Comparison of ENCODE assay signal across 20 cellular contexts in the genomic region with DNA sequence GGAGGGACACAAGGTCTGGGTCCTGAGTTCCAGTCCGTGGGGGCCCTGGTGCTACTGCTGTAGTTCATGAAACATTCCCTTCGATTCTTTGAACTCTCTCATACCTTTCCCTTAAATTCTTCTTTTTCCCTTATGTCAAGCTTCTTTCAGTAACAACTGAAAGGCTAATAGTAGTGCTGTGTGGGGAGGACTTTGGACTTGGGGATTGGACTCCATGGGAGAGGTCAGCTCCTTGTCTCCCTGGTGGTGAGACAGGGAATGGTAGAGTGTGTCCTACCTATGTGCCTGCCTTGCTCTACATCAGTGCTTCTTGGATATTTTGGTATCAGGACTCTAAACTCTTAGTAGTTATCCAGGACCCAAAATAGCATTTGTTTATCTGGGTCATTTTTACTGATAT.
DNase-seq lines count a peak whose midpoint lies in the region; ATAC-seq, FAIRE-seq and TF ChIP-seq lines count a peak whose summit lies in the region.
"Had no signal": no experiment of that assay in that cellular context is flagged by ENCODE, and none has a peak within 500 bp of the region (broad histone marks: within the 10 kb centered on the region; RNA-seq: fewer than 3 reads in every experiment).

No MANE protein-coding gene starts in this region.

- no peaks in the 10 kb centered on the region for H3K9me2 ChIP-seq in hepatocyte (replicated peaks; ENCODE audit: insufficient read depth)

- H3K9ac ChIP-seq in BLaER1 treated with 17β-estradiol and CSF1 and Interleukin-3, amounts not matched to agents 10 nM and 100 nM, result no peak overlapping the region
- no peak overlapping the region for H3K9ac ChIP-seq in mesendoderm (ENCODE audit: low read length)

- 0 out of 22 replicates have a peak, but pooled peaks cover 0 to 3% (median 0%) of the 10 kb centered on the region in 11 experiments for H3K9me3 ChIP-seq in BLaER1 treated with 17β-estradiol and CSF1 and Interleukin-3, amounts not matched to agents 10 nM and 100 nM (replicated peaks in 1 of 11)
- H3K9me3 ChIP-seq in hepatocyte (ENCODE audit: low read depth), result no peaks in the 10 kb centered on the region
- H3K9me3 ChIP-seq in naive thymus-derived CD4-positive, alpha-beta T cell (ENCODE audit: control insufficient read depth in 2 of 3, low read length in 3 of 3), result no peaks in the 10 kb centered on the region
- H3K9me3 ChIP-seq: Peyer's patch had no signal

- H3K4me3 Mint-ChIP-seq in naive thymus-derived CD4-positive, alpha-beta T cell, result no peak overlapping the region
- H3K4me3 Mint-ChIP-seq: HFFc6 had no signal

- H3K56ac ChIP-seq in mesendoderm (ENCODE audit: low read length), result no peak overlapping the region

- FAIRE-seq in D721Med (lab: Jason Lieb, UNC), result no peak
- FAIRE-seq: GM12892, GM19239 had no signal

- peaks cover 0 to 17% (median 12%) of the 10 kb centered on the region in 10 experiments; a peak in 16 of 20 replicates for H3K4me1 ChIP-seq in BLaER1 treated with 17β-estradiol and CSF1 and Interleukin-3, amounts not matched to agents 10 nM and 100 nM
- H3K4me1 ChIP-seq in hepatocyte (ENCODE audit: insufficient read depth), result no peaks in the 10 kb centered on the region
- no peaks in the 10 kb centered on the region for H3K4me1 ChIP-seq in mesendoderm (ENCODE audit: control insufficient read depth, low read depth, low read length)
- no peaks in the 10 kb centered on the region for H3K4me1 ChIP-seq in naive thymus-derived CD4-positive, alpha-beta T cell (ENCODE audit: control insufficient read depth in 2 of 2, insufficient read depth in 2 of 2, low read length in 2 of 2)
- H3K4me1 ChIP-seq: Peyer's patch had no signal

- DNase-seq in HuH-7.5 (ENCODE audit: low spot score), result peak; percentile 32
- peak; percentile 32 for DNase-seq in hepatocyte (ENCODE audit: low spot score)
- peak; percentile 21 for DNase-seq in mesendoderm
- no peak for DNase-seq in NCI-H226
- DNase-seq in left ventricle myocardium superior, result no peak
- DNase-seq in naive thymus-derived CD4-positive, alpha-beta T cell, result no peak
- no peak for DNase-seq in D721Med (ENCODE audit: insufficient read length, low spot score)
- DNase-seq: 8988T, C1 segment of cervical spinal cord, HFFc6, Karpas-422, NCI-H1105 treated with DMSO at 0.1 percent for 48 hours, NCI-H1930, NCI-H2171 treated with DMSO at 0.1 percent for 48 hours, NCI-H510A, Right ventricle myocardium superior had no signal

- peaks cover 0 to 5% (median 0%) of the 10 kb centered on the region in 11 donors for H3K9me3 Mint-ChIP-seq in naive thymus-derived CD4-positive, alpha-beta T cell

- H3K18ac ChIP-seq in mesendoderm (ENCODE audit: low read length), result no peak overlapping the region

- H3K79me1 ChIP-seq in mesendoderm (ENCODE audit: low read length), result no peaks in the 10 kb centered on the region

- peak overlapping the region in 6 of 11 experiments; percentile 32 to 71 (median 66); a peak in 11 of 22 replicates for H3K27ac ChIP-seq in BLaER1 treated with 17β-estradiol and CSF1 and Interleukin-3, amounts not matched to agents 10 nM and 100 nM
- H3K27ac ChIP-seq in hepatocyte, result no peak overlapping the region
- H3K27ac ChIP-seq in mesendoderm (ENCODE audit: low read depth, low read length), result no peak overlapping the region
- H3K27ac ChIP-seq in naive thymus-derived CD4-positive, alpha-beta T cell (ENCODE audit: low read depth, low read length), result no peak overlapping the region
- H3K27ac ChIP-seq: Peyer's patch had no signal

- H4K8ac ChIP-seq in mesendoderm (ENCODE audit: low read depth, low read length), result no peak overlapping the region

- H4K20me1 ChIP-seq in BLaER1 treated with 17β-estradiol and CSF1 and Interleukin-3, amounts not matched to agents 10 nM and 100 nM, result no peaks in the 10 kb centered on the region
- no peaks in the 10 kb centered on the region for H4K20me1 ChIP-seq in hepatocyte (ENCODE audit: insufficient read depth, poor library complexity, severe bottlenecking)

- H2AK5ac ChIP-seq in mesendoderm (ENCODE audit: low read length), result no peak overlapping the region

- no peak overlapping the region for H2BK5ac ChIP-seq in mesendoderm (ENCODE audit: low read length)

- no peaks in the 10 kb centered on the region for H3K79me2 ChIP-seq in hepatocyte
- no peaks in the 10 kb centered on the region for H3K79me2 ChIP-seq in mesendoderm (ENCODE audit: control insufficient read depth, insufficient read depth, low read length)

- CTCF ChIA-PET in naive thymus-derived CD4-positive, alpha-beta T cell (lab: Charles Lee), result no interaction called here

- H3K36me3 ChIP-seq in BLaER1 treated with 17β-estradiol and CSF1 and Interleukin-3, amounts not matched to agents 10 nM and 100 nM, result no peaks in the 10 kb centered on the region
- H3K36me3 ChIP-seq in hepatocyte (replicated peaks; ENCODE audit: insufficient read depth, low read depth) (no peaks in the 10 kb centered on the region), mesendoderm (ENCODE audit: control insufficient read depth, insufficient read depth, low read length) (no peaks in the 10 kb centered on the region)
- H3K36me3 ChIP-seq in naive thymus-derived CD4-positive, alpha-beta T cell (ENCODE audit: control insufficient read depth in 2 of 3, insufficient read depth in 3 of 3, low read length in 3 of 3), result no peaks in the 10 kb centered on the region
- H3K36me3 ChIP-seq: Peyer's patch had no signal

- ATAC-seq in left ventricle myocardium superior, result no peak
- ATAC-seq in naive thymus-derived CD4-positive, alpha-beta T cell, result no peak

- intact Hi-C loops in left ventricle myocardium superior (cut with micrococcal nuclease), result no loop called here
- intact Hi-C loops in naive thymus-derived CD4-positive, alpha-beta T cell (cut with micrococcal nuclease), result no loop called here

- no peak overlapping the region for H4K5ac ChIP-seq in mesendoderm (ENCODE audit: low read length)

- no peak overlapping the region for H2BK15ac ChIP-seq in mesendoderm (replicated peaks; ENCODE audit: low read depth)

- H2AFZ ChIP-seq in hepatocyte, result no peak overlapping the region

- H2BK120ac ChIP-seq in mesendoderm (ENCODE audit: low read depth, low read length), result no peak overlapping the region

- peaks cover 0 to 2% (median 0%) of the 10 kb centered on the region in 5 donors for H3K27me3 Mint-ChIP-seq in naive thymus-derived CD4-positive, alpha-beta T cell

- WGBS in hepatocyte (ENCODE audit: low lambda C conversion rate, missing lambda C conversion rate), result 97% methylated on average over 2 of the region's 2 CpGs
- no CpG with 5 or more reads among the region's 2 CpGs for WGBS in mesendoderm (ENCODE audit: extremely low coverage, insufficient coverage, low lambda C conversion rate)

- H3K4me2 ChIP-seq in BLaER1 treated with 17β-estradiol and CSF1 and Interleukin-3, amounts not matched to agents 10 nM and 100 nM, result peak overlapping the region in 2 of 11 experiments; percentile 61 to 67; a peak in 2 of 22 replicates
- H3K4me2 ChIP-seq in hepatocyte, result no peak overlapping the region
- no peak overlapping the region for H3K4me2 ChIP-seq in mesendoderm (ENCODE audit: low read length)

- POLR2A ChIA-PET in naive thymus-derived CD4-positive, alpha-beta T cell (lab: Charles Lee), result no interaction called here

- peaks cover 0 to 6% (median 0%) of the 10 kb centered on the region in 7 donors for H3K4me1 Mint-ChIP-seq in naive thymus-derived CD4-positive, alpha-beta T cell

- H3K23ac ChIP-seq in mesendoderm (ENCODE audit: low read length), result no peak overlapping the region

- H3K27ac Mint-ChIP-seq in naive thymus-derived CD4-positive, alpha-beta T cell, result no peak overlapping the region
- H3K27ac Mint-ChIP-seq: HFFc6 had no signal

- no peak overlapping the region for H3K4ac ChIP-seq in mesendoderm (ENCODE audit: low read depth, low read length)

- H3K27me3 ChIP-seq in BLaER1 treated with 17β-estradiol and CSF1 and Interleukin-3, amounts not matched to agents 10 nM and 100 nM, result no peaks in the 10 kb centered on the region
- H3K27me3 ChIP-seq in hepatocyte, result no peaks in the 10 kb centered on the region
- H3K27me3 ChIP-seq in mesendoderm (ENCODE audit: insufficient read depth, low read length, poor library complexity), result no peaks in the 10 kb centered on the region
- H3K27me3 ChIP-seq in naive thymus-derived CD4-positive, alpha-beta T cell (ENCODE audit: control insufficient read depth in 2 of 2, insufficient read depth in 2 of 2, low read length in 2 of 2), result no peaks in the 10 kb centered on the region
- H3K27me3 ChIP-seq: Peyer's patch had no signal

- TF ChIP-seq CTCF in hepatocyte (IDR thresholded peaks at IDR 0.05; ENCODE audit: poor library complexity) (no peak), D721Med (IDR thresholded peaks at IDR 0.05; ENCODE audit: insufficient read depth, missing control alignments) (no peak)

- peaks cover 0 to 5% (median 0%) of the 10 kb centered on the region in 5 donors for H3K36me3 Mint-ChIP-seq in naive thymus-derived CD4-positive, alpha-beta T cell

- H3K4me3 ChIP-seq in BLaER1 treated with 17β-estradiol and CSF1 and Interleukin-3, amounts not matched to agents 10 nM and 100 nM, result no peak overlapping the region
- no peak overlapping the region for H3K4me3 ChIP-seq in hepatocyte
- H3K4me3 ChIP-seq in mesendoderm (ENCODE audit: low read length), result no peak overlapping the region
- no peak overlapping the region for H3K4me3 ChIP-seq in naive thymus-derived CD4-positive, alpha-beta T cell (ENCODE audit: low read length)
- H3K4me3 ChIP-seq: Peyer's patch had no signal

Comparison
In these comparisons a context has a peak if more than half of its experiments do, and no peak if none do; other contexts are left out.
1. H3K27ac ChIP-seq: peak in BLaER1 treated with 17β-estradiol and CSF1 and Interleukin-3, amounts not matched to agents 10 nM and 100 nM (6 of 11); none in hepatocyte (single experiment), mesendoderm (single experiment) and naive thymus-derived CD4-positive, alpha-beta T cell (single experiment).
2. DNase-seq: peak in HuH-7.5 (single experiment), hepatocyte (single experiment) and mesendoderm (single experiment); none in NCI-H226 (single experiment), left ventricle myocardium superior (single experiment), naive thymus-derived CD4-positive, alpha-beta T cell (0 of 9) and D721Med (single experiment).